Comparison of ENCODE assay signal across 1 cellular context in genomic region chr2:238493411-238493810, GRCh38.
TF ChIP-seq lines count a peak whose summit lies in the region.

No MANE protein-coding gene starts in this region.

TF ChIP-seq in GM23338, 12 proteins besides CTCF, POLR2A, EP300 and RAD21 (continued from another document):
- TF ChIP-seq, protein P1, sequence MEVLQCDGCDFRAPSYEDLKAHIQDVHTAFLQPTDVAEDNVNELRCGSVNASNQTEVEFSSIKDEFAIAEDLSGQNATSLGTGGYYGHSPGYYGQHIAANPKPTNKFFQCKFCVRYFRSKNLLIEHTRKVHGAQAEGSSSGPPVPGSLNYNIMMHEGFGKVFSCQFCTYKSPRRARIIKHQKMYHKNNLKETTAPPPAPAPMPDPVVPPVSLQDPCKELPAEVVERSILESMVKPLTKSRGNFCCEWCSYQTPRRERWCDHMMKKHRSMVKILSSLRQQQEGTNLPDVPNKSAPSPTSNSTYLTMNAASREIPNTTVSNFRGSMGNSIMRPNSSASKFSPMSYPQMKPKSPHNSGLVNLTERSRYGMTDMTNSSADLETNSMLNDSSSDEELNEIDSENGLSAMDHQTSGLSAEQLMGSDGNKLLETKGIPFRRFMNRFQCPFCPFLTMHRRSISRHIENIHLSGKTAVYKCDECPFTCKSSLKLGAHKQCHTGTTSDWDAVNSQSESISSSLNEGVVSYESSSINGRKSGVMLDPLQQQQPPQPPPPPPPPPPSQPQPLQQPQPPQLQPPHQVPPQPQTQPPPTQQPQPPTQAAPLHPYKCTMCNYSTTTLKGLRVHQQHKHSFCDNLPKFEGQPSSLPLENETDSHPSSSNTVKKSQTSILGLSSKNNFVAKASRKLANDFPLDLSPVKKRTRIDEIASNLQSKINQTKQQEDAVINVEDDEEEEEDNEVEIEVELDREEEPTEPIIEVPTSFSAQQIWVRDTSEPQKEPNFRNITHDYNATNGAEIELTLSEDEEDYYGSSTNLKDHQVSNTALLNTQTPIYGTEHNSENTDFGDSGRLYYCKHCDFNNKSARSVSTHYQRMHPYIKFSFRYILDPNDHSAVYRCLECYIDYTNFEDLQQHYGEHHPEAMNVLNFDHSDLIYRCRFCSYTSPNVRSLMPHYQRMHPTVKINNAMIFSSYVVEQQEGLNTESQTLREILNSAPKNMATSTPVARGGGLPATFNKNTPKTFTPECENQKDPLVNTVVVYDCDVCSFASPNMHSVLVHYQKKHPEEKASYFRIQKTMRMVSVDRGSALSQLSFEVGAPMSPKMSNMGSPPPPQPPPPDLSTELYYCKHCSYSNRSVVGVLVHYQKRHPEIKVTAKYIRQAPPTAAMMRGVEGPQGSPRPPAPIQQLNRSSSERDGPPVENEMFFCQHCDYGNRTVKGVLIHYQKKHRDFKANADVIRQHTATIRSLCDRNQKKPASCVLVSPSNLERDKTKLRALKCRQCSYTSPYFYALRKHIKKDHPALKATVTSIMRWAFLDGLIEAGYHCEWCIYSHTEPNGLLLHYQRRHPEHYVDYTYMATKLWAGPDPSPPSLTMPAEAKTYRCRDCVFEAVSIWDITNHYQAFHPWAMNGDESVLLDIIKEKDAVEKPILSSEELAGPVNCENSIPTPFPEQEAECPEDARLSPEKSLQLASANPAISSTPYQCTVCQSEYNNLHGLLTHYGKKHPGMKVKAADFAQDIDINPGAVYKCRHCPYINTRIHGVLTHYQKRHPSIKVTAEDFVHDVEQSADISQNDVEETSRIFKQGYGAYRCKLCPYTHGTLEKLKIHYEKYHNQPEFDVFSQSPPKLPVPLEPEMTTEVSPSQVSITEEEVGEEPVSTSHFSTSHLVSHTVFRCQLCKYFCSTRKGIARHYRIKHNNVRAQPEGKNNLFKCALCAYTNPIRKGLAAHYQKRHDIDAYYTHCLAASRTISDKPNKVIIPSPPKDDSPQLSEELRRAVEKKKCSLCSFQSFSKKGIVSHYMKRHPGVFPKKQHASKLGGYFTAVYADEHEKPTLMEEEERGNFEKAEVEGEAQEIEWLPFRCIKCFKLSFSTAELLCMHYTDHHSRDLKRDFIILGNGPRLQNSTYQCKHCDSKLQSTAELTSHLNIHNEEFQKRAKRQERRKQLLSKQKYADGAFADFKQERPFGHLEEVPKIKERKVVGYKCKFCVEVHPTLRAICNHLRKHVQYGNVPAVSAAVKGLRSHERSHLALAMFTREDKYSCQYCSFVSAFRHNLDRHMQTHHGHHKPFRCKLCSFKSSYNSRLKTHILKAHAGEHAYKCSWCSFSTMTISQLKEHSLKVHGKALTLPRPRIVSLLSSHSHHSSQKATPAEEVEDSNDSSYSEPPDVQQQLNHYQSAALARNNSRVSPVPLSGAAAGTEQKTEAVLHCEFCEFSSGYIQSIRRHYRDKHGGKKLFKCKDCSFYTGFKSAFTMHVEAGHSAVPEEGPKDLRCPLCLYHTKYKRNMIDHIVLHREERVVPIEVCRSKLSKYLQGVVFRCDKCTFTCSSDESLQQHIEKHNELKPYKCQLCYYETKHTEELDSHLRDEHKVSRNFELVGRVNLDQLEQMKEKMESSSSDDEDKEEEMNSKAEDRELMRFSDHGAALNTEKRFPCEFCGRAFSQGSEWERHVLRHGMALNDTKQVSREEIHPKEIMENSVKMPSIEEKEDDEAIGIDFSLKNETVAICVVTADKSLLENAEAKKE (CRISPR knock-in tag; IDR thresholded peaks at IDR 0.05) = no peak
- TF ChIP-seq JUNB (IDR thresholded peaks at IDR 0.05; ENCODE audit: unreplicated experiment) (no peak), ZNF331 (CRISPR knock-in tag; IDR thresholded peaks at IDR 0.05; ENCODE audit: low read depth) (no peak)
